25 cellular contexts compared by ENCODE assay signal in genomic region chr9:78788101-78788500, GRCh38.
DNase-seq lines count a peak whose midpoint lies in the region; ATAC-seq and TF ChIP-seq lines count a peak whose summit lies in the region.
"Had no signal": no experiment of that assay in that cellular context is flagged by ENCODE, and none has a peak within 500 bp of the region (broad histone marks: within the 10 kb centered on the region; RNA-seq: fewer than 3 reads in every experiment).

No MANE protein-coding gene starts in this region.

- no peak overlapping the region for H2AK5ac ChIP-seq in mesenchymal stem cell (ENCODE audit: low read length, severe bottlenecking)

- ATAC-seq in HG03139 (IDR thresholded peaks at IDR 0.05; ENCODE audit: unreplicated experiment) = no peak
- ATAC-seq in HG02938 (IDR thresholded peaks at IDR 0.05; ENCODE audit: unreplicated experiment) = no peak
- ATAC-seq: activated CD8-positive, alpha-beta T cell treated with anti-CD3 and anti-CD28 coated beads for 36 hours; Panc1; T-cell had no signal

- no peak for TF ChIP-seq CTCF in choroid plexus epithelial cell (conservative IDR thresholded peaks at IDR 0.05; ENCODE audit: low read depth, low read length)

- DNase-seq in AG08396 (ENCODE audit: low spot score) = peak; percentile 29
- DNase-seq in HS-27A (ENCODE audit: low read depth) = peak; percentile 17
- peak; percentile 54 for DNase-seq in choroid plexus epithelial cell (ENCODE audit: low read depth)
- DNase-seq in mesenchymal stem cell = peak; percentile 7
- no peak for DNase-seq in MG63
- no peak for DNase-seq in epidermal melanocyte (ENCODE audit: insufficient read length, low spot score)
- DNase-seq: activated CD4-positive, CD25-positive, alpha-beta regulatory T cell treated with anti-CD3 and anti-CD28 coated beads, Interleukin-2, amount 50 U/mL, for 72 hours; activated CD8-positive, alpha-beta T cell treated with anti-CD3 and anti-CD28 coated beads for 36 hours; activated effector memory CD4-positive, alpha-beta T cell treated with anti-CD3 and anti-CD28 coated beads, Interleukin-2, amount 50 U/mL, for 16 hours; DMS79 treated with DMSO at 0.1 percent for 48 hours; head of caudate nucleus; MV-4-11; NCI-H1694 treated with DMSO at 0.1 percent for 48 hours; NCI-H2171; NCI-H524; SHP77 treated with DMSO at 0.1 percent for 48 hours; sigmoid colon; T-cell; transverse colon had no signal

- H3K4me1 ChIP-seq in mesenchymal stem cell (ENCODE audit: control insufficient read depth, insufficient read depth, low read depth, low read length) = peaks cover 1% of the 10 kb centered on the region
- H3K4me1 ChIP-seq: BLaER1, sigmoid colon, transverse colon had no signal

- H3K23ac ChIP-seq in mesenchymal stem cell (ENCODE audit: low read length in 2 of 2) = no peak overlapping the region

- no peak overlapping the region for H4K91ac ChIP-seq in mesenchymal stem cell (ENCODE audit: low read length)

- H3K36me3 ChIP-seq in mesenchymal stem cell (ENCODE audit: control insufficient read depth in 1 of 2, insufficient read depth in 2 of 2, low read depth in 1 of 2, low read length in 2 of 2) = no peaks in the 10 kb centered on the region
- no peaks in the 10 kb centered on the region for H3K36me3 ChIP-seq in MG63
- H3K36me3 ChIP-seq: BLaER1, sigmoid colon, transverse colon had no signal

- H3K9ac ChIP-seq in mesenchymal stem cell (ENCODE audit: low read length) = no peak overlapping the region
- H3K9ac ChIP-seq: BLaER1, KMS-11 had no signal

- H2AFZ ChIP-seq in mesenchymal stem cell (ENCODE audit: low read depth, low read length) = no peak overlapping the region

- H2BK15ac ChIP-seq in mesenchymal stem cell (ENCODE audit: low read depth, poor library complexity, severe bottlenecking) = no peak overlapping the region

- H2BK120ac ChIP-seq in mesenchymal stem cell (ENCODE audit: low read depth, low read length) = no peak overlapping the region

- H3K4ac ChIP-seq in mesenchymal stem cell (ENCODE audit: low read depth in 1 of 2, low read length in 2 of 2) = no peak overlapping the region

- no peak overlapping the region for H3K18ac ChIP-seq in mesenchymal stem cell (ENCODE audit: low read depth in 1 of 2, low read length in 2 of 2)

- H3K4me3 ChIP-seq in choroid plexus epithelial cell (ENCODE audit: low read depth, low read length) (no peak overlapping the region), mesenchymal stem cell (ENCODE audit: insufficient read depth in 1 of 2, low read depth in 1 of 2, low read length in 2 of 2) (no peak overlapping the region), MG63 (no peak overlapping the region)
- H3K4me3 ChIP-seq: BLaER1, coronary artery, sigmoid colon, transverse colon had no signal

- H3K79me1 ChIP-seq in mesenchymal stem cell (replicated peaks; ENCODE audit: low read length, poor library complexity, severe bottlenecking) = no peaks in the 10 kb centered on the region

- H3K27me3 ChIP-seq in mesenchymal stem cell (ENCODE audit: control insufficient read depth in 1 of 2, insufficient read depth in 1 of 2, low read length in 2 of 2) (no peaks in the 10 kb centered on the region), MG63 (no peaks in the 10 kb centered on the region)
- H3K27me3 ChIP-seq: BLaER1, sigmoid colon, transverse colon had no signal

- peaks cover 6% of the 10 kb centered on the region for H3K9me3 ChIP-seq in mesenchymal stem cell (ENCODE audit: control insufficient read depth, low read length)
- no peaks in the 10 kb centered on the region for H3K9me3 ChIP-seq in MG63
- H3K9me3 ChIP-seq: BLaER1, transverse colon had no signal

- no peak overlapping the region for H2BK5ac ChIP-seq in mesenchymal stem cell (ENCODE audit: low read depth, low read length, poor library complexity, severe bottlenecking)

- H4K8ac ChIP-seq in mesenchymal stem cell (ENCODE audit: low read length) = no peak overlapping the region

- H3K4me2 ChIP-seq in mesenchymal stem cell (ENCODE audit: low read length, poor library complexity, severe bottlenecking) = no peak overlapping the region
- H3K4me2 ChIP-seq: BLaER1, KMS-11 had no signal

- H2BK12ac ChIP-seq in mesenchymal stem cell (ENCODE audit: low read length in 2 of 2) = no peak overlapping the region

- no peak overlapping the region for H3K27ac ChIP-seq in mesenchymal stem cell (ENCODE audit: low read length, poor library complexity, severe bottlenecking)
- H3K27ac ChIP-seq: BLaER1, coronary artery, KMS-11, sigmoid colon, transverse colon had no signal

- H3K14ac ChIP-seq in mesenchymal stem cell (ENCODE audit: low read length in 2 of 2) = no peak overlapping the region

Comparison
In these comparisons a context has a peak if more than half of its experiments do, and no peak if none do; other contexts are left out.
1. DNase-seq: peak in AG08396 (single experiment), HS-27A (single experiment), choroid plexus epithelial cell (single experiment) and mesenchymal stem cell (single experiment); none in MG63 (single experiment) and epidermal melanocyte (single experiment).